In the genomic region with DNA sequence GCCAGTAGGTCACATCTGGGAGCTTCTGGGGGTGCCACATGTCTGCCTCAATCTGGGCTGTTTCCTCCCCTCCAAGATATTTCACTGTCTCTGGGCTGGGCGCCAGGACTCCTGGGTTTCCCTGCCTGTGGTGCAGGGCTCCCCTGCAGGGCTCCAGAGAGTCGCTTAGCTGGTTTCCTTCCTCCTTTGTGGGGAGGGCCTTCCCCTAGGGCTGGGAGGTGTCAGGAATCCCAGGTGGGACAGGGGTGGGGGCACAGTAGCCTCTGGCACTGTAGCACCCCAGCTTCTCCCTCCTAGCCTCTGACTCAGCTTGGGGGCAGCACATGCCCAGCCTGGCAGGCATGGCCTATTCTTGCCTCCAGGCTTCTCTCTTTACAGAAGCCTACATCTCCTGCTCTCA, we compare ENCODE assay signal across 8 cellular contexts. TPM values are rescaled to one million over a fixed set of nuclear protein-coding genes. Genes with fewer than 3 reads are reported as not detected.
A peak's percentile ranks its signal among the peaks of the same experiment; 100 is the strongest.
DNase-seq lines count a peak whose midpoint lies in the region; ATAC-seq and TF ChIP-seq lines count a peak whose summit lies in the region.

No MANE protein-coding gene starts in this region.

- no peak overlapping the region for H3K4me3 Mint-ChIP-seq in activated T-helper 1 cell treated with anti-CD3 and anti-CD28 coated beads, Interleukin-12 subunit alpha, Interleukin-12 subunit beta, Interleukin-2, Interleukin-4 antibody, amounts not matched to agents 30 ng/mL and 10 ng/mL and 1 ng/mL, durations not matched to agents 14 hours and 24 hours and 36 hours

- H3K36me3 Mint-ChIP-seq in activated T-helper 1 cell treated with anti-CD3 and anti-CD28 coated beads, Interleukin-12 subunit alpha, Interleukin-12 subunit beta, Interleukin-2, Interleukin-4 antibody, amounts not matched to agents 30 ng/mL and 10 ng/mL and 1 ng/mL, durations not matched to agents 14 hours and 24 hours and 36 hours (ENCODE audit: low read depth) = no peaks in the 10 kb centered on the region

- peak overlapping the region; percentile 52 for H3K27ac ChIP-seq in ACC112 (ENCODE audit: low read depth, low read length)

- no peak for TF ChIP-seq CTCF in mucosa of descending colon (IDR thresholded peaks at IDR 0.05)

- in situ Hi-C loops in T47D (cut with HindIII; ENCODE audit: low pct_unique_long_range_greater_than_20kb, low sequenced_read_pairs) = no loop called here

- H3K4me3 ChIP-seq in ACC112 (ENCODE audit: low read depth, low read length) (no peak overlapping the region), mucosa of descending colon (no peak overlapping the region)

- no peaks in the 10 kb centered on the region for H3K27me3 ChIP-seq in ACC112 (ENCODE audit: insufficient read depth, low read length)

- H3K9me3 Mint-ChIP-seq in activated T-helper 1 cell treated with anti-CD3 and anti-CD28 coated beads, Interleukin-12 subunit alpha, Interleukin-12 subunit beta, Interleukin-2, Interleukin-4 antibody, amounts not matched to agents 30 ng/mL and 10 ng/mL and 1 ng/mL, durations not matched to agents 14 hours and 24 hours and 36 hours = no peaks in the 10 kb centered on the region

- no peak for ATAC-seq in mucosa of descending colon
- no peak for ATAC-seq in GM19023 (IDR thresholded peaks at IDR 0.05; ENCODE audit: unreplicated experiment)

- no peak overlapping the region for H3K27ac Mint-ChIP-seq in activated T-helper 1 cell treated with anti-CD3 and anti-CD28 coated beads, Interleukin-12 subunit alpha, Interleukin-12 subunit beta, Interleukin-2, Interleukin-4 antibody, amounts not matched to agents 30 ng/mL and 10 ng/mL and 1 ng/mL, durations not matched to agents 14 hours and 24 hours and 36 hours

- peaks cover 32% of the 10 kb centered on the region for H3K4me1 Mint-ChIP-seq in activated T-helper 1 cell treated with anti-CD3 and anti-CD28 coated beads, Interleukin-12 subunit alpha, Interleukin-12 subunit beta, Interleukin-2, Interleukin-4 antibody, amounts not matched to agents 30 ng/mL and 10 ng/mL and 1 ng/mL, durations not matched to agents 14 hours and 24 hours and 36 hours (ENCODE audit: low read depth)

- no peak overlapping the region for H2AFZ ChIP-seq in ACC112 (ENCODE audit: low read length, unreplicated experiment)

- DNase-seq in M059J (ENCODE audit: low read depth) = peak; percentile 84
- peak; percentile 35 to 84 for DNase-seq in T47D (ENCODE audit: low read depth in 1 of 2, low spot score in 1 of 2)
- DNase-seq in mucosa of descending colon = peak in 2 of 3 donors; percentile 69 to 73
- no peak for DNase-seq in stimulated activated CD4-positive, alpha-beta T cell treated with anti-CD3 and anti-CD28 coated beads, Interleukin-4, amount 100 ng/mL, for 24 hours
- DNase-seq in KG1 (lab: John Stamatoyannopoulos, UW) = no peak
- no peak for DNase-seq in activated T-helper 1 cell treated with anti-CD3 and anti-CD28 coated beads, Interleukin-12 subunit alpha, Interleukin-12 subunit beta, Interleukin-2, Interleukin-4 antibody, amounts not matched to agents 30 ng/mL and 10 ng/mL and 1 ng/mL, durations not matched to agents 14 hours and 24 hours and 36 hours (ENCODE audit: low spot score)

- H3K9me3 ChIP-seq in mucosa of descending colon = no peaks in the 10 kb centered on the region

- H3K79me2 ChIP-seq in ACC112 (ENCODE audit: control insufficient read depth, insufficient read depth, low read length, unreplicated experiment) = no peaks in the 10 kb centered on the region

- H3K27me3 Mint-ChIP-seq in activated T-helper 1 cell treated with anti-CD3 and anti-CD28 coated beads, Interleukin-12 subunit alpha, Interleukin-12 subunit beta, Interleukin-2, Interleukin-4 antibody, amounts not matched to agents 30 ng/mL and 10 ng/mL and 1 ng/mL, durations not matched to agents 14 hours and 24 hours and 36 hours (ENCODE audit: insufficient read depth) = no peaks in the 10 kb centered on the region

- H3K36me3 ChIP-seq in ACC112 (ENCODE audit: insufficient read depth, low read length) = no peaks in the 10 kb centered on the region
- H3K36me3 ChIP-seq in mucosa of descending colon (ENCODE audit: low read depth) = no peaks in the 10 kb centered on the region

- intact Hi-C loops in mucosa of descending colon (cut with DNase I, micrococcal nuclease) = no loop called here
- intact Hi-C loops in activated T-helper 1 cell treated with anti-CD3 and anti-CD28 coated beads, Interleukin-12 subunit alpha, Interleukin-12 subunit beta, Interleukin-2, Interleukin-4 antibody, amounts not matched to agents 30 ng/mL and 10 ng/mL and 1 ng/mL, durations not matched to agents 14 hours and 24 hours and 36 hours (cut with micrococcal nuclease) = no loop called here

- H3K4me1 ChIP-seq in ACC112 (ENCODE audit: control insufficient read depth, insufficient read depth, low read length, unreplicated experiment) (peaks cover 84% of the 10 kb centered on the region), mucosa of descending colon (ENCODE audit: low read depth) (peaks cover 66% of the 10 kb centered on the region)

RNA-seq across cellular contexts. Expression of a gene that starts 2.6 kb away (rescaled TPM):
- total RNA-seq in M059J (2014; rRNA removed; shearing (Covaris generic)) = 9.4 and 17.8 TPM in 2 replicates
- total RNA-seq in mucosa of descending colon = 10 to 100 TPM; 42.2 to 51.2 (median 49.6) TPM
- total RNA-seq in activated T-helper 1 cell treated with anti-CD3 and anti-CD28 coated beads, Interleukin-12 subunit alpha, Interleukin-12 subunit beta, Interleukin-2, Interleukin-4 antibody, amounts not matched to agents 30 ng/mL and 10 ng/mL and 1 ng/mL, durations not matched to agents 14 hours and 24 hours and 36 hours = 19.3 and 19.9 TPM in 2 replicates

RNA-seq across cellular contexts. Expression of a gene that starts 23.9 kb away (rescaled TPM):
- total RNA-seq in M059J (2014; rRNA removed; shearing (Covaris generic)) = 37.5 and 48.9 TPM in 2 replicates
- total RNA-seq in mucosa of descending colon = 10 to 100 TPM in 1 of 3 donors, 1 to 10 TPM in 2; 4.0 to 14.9 (median 7.4) TPM
- 130 and 135 TPM in 2 replicates for total RNA-seq in activated T-helper 1 cell treated with anti-CD3 and anti-CD28 coated beads, Interleukin-12 subunit alpha, Interleukin-12 subunit beta, Interleukin-2, Interleukin-4 antibody, amounts not matched to agents 30 ng/mL and 10 ng/mL and 1 ng/mL, durations not matched to agents 14 hours and 24 hours and 36 hours

RNA-seq across cellular contexts. Expression of a gene that starts 53.0 kb away (rescaled TPM):
- not detected in 2 replicates for total RNA-seq in M059J (2014; rRNA removed; shearing (Covaris generic))
- total RNA-seq in mucosa of descending colon = 1 to 10 TPM in 2 of 3 donors, under 1 TPM in 1; 0.81 to 1.4 (median 1.2) TPM
- total RNA-seq in activated T-helper 1 cell treated with anti-CD3 and anti-CD28 coated beads, Interleukin-12 subunit alpha, Interleukin-12 subunit beta, Interleukin-2, Interleukin-4 antibody, amounts not matched to agents 30 ng/mL and 10 ng/mL and 1 ng/mL, durations not matched to agents 14 hours and 24 hours and 36 hours = 0.44 and 0.56 TPM in 2 replicates

Comparison
In these comparisons a context has a peak if more than half of its experiments do, and no peak if none do; other contexts are left out.
1. DNase-seq: peak in M059J (single experiment), T47D (2 of 2) and mucosa of descending colon (2 of 3); none in stimulated activated CD4-positive, alpha-beta T cell treated with anti-CD3 and anti-CD28 coated beads, Interleukin-4, amount 100 ng/mL, for 24 hours (single experiment), KG1 (single experiment) and activated T-helper 1 cell treated with anti-CD3 and anti-CD28 coated beads, Interleukin-12 subunit alpha, Interleukin-12 subunit beta, Interleukin-2, Interleukin-4 antibody, amounts not matched to agents 30 ng/mL and 10 ng/mL and 1 ng/mL, durations not matched to agents 14 hours and 24 hours and 36 hours (single experiment).